ENCODE assay signal across 29 cellular contexts in genomic region chr2:231288535-231289078, GRCh38.
"Had no signal": no experiment of that assay in that cellular context is flagged by ENCODE, and none has a peak within 500 bp of the region (broad histone marks: within the 10 kb centered on the region; RNA-seq: fewer than 3 reads in every experiment).

No MANE protein-coding gene starts in this region.

- ATAC-seq: activated naive CD8-positive, alpha-beta T cell treated with anti-CD3 and anti-CD28 coated beads, Interleukin-2, amount 50 U/mL, for 24 hours; activated T-cell treated with anti-CD3 and anti-CD28 coated beads, Interleukin-2, amount 50 U/mL, for 4 hours; Panc1; T-helper 17 cell had no signal

- H3K27ac ChIP-seq: brain microvascular endothelial cell, cardiac muscle cell, RWPE1 had no signal

- DNase-seq: activated B cell treated with CpG ODN at 0.5 μM for 24 hours; activated CD4-positive, alpha-beta memory T cell treated with anti-CD3 and anti-CD28 coated beads for 36 hours; activated CD4-positive, alpha-beta T cell treated with anti-CD3 and anti-CD28 coated beads for 1 hour; activated CD4-positive, alpha-beta T cell treated with anti-CD3 and anti-CD28 coated beads, Interleukin-2, amount 10 ng/mL, durations not matched to agents 24 days and 14 days; activated CD8-positive, alpha-beta memory T cell treated with anti-CD3 and anti-CD28 coated beads for 24 hours; activated effector memory CD4-positive, alpha-beta T cell treated with anti-CD3 and anti-CD28 coated beads, Interleukin-2, amount 50 U/mL, for 16 hours; activated naive CD4-positive, alpha-beta T cell treated with Interleukin-2 at 50 U/mL for 16 hours; activated naive CD8-positive, alpha-beta T cell treated with anti-CD3 and anti-CD28 coated beads, Interleukin-2, amount 50 U/mL, for 24 hours; activated T-cell treated with anti-CD3 and anti-CD28 coated beads, Interleukin-2, amount 50 U/mL, for 4 hours; amniotic stem cell; brain microvascular endothelial cell; KG1; MV-4-11; NCI-H1092 treated with DMSO at 0.1 percent for 48 hours; NCI-H1417 treated with DMSO at 0.1 percent for 48 hours; NCI-H1694; NCI-H2029; NCI-H2107; NCI-H2171 treated with DMSO at 0.1 percent for 48 hours; NCI-H226; NCI-H526; NCI-H774; OCI-M1; SIG-M5; T-helper 17 cell; T-helper 9 cell had no signal

- H3K27me3 ChIP-seq: brain microvascular endothelial cell, cardiac muscle cell had no signal

- H3K4me3 ChIP-seq: cardiac muscle cell had no signal
